In genomic region chr10:6216916-6217315, GRCh38 we compare ENCODE assay signal across 1 cellular context.
TF ChIP-seq lines count a peak whose summit lies in the region.

No MANE protein-coding gene starts in this region.

TF ChIP-seq in IMR-90, 13 proteins besides CTCF, POLR2A, EP300 and RAD21 (continued from another document):
- TF ChIP-seq RCOR1 (IDR thresholded peaks at IDR 0.05; ENCODE audit: insufficient replicate concordance, low read length) (no peak), RFX5 (IDR thresholded peaks at IDR 0.05; ENCODE audit: low read depth, low read length) (no peak), FOS (IDR thresholded peaks at IDR 0.05; ENCODE audit: low read depth, low read length) (no peak), CEBPB (IDR thresholded peaks at IDR 0.05; ENCODE audit: low read depth, low read length) (no peak), MXI1 (IDR thresholded peaks at IDR 0.05; ENCODE audit: borderline replicate concordance, low read depth, low read length) (no peak)
